ENCODE assay signal across 23 cellular contexts in the genomic region with DNA sequence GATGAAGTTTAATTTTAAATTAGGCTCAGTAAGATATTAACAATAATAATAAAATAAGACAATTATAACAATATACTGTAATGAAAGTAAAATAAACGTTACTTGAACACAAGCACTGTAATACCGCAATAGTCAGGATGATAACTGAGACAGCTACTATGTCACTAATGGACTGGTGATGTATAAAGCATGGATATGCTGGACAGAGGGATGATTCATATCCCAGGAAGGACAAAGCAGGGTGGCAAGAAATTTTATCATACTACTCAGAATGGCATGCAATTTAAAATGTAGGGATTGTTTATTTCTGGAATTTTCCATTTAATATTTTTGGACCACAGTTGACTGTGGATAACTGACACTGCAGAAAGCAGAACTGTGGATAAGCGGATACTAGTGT.
A peak's percentile ranks its signal among the peaks of the same experiment; 100 is the strongest.
DNase-seq lines count a peak whose midpoint lies in the region; ATAC-seq, FAIRE-seq and TF ChIP-seq lines count a peak whose summit lies in the region.
"Had no signal": no experiment of that assay in that cellular context is flagged by ENCODE, and none has a peak within 500 bp of the region (broad histone marks: within the 10 kb centered on the region; RNA-seq: fewer than 3 reads in every experiment).

No MANE protein-coding gene starts in this region.

- H3K4me1 ChIP-seq in endothelial cell of umbilical vein (ENCODE audit: control insufficient read depth, extremely low read depth, insufficient read depth, low read length) (no peaks in the 10 kb centered on the region), testis (no peaks in the 10 kb centered on the region), prostate gland (replicated peaks) (no peaks in the 10 kb centered on the region)
- H3K4me1 ChIP-seq: BLaER1 had no signal

- H3K4me2 ChIP-seq in endothelial cell of umbilical vein (ENCODE audit: insufficient read depth, low read length), result no peak overlapping the region
- H3K4me2 ChIP-seq: BLaER1 had no signal

- dilution Hi-C loops in endothelial cell of umbilical vein (cut with MboI; ENCODE audit: extremely low pct_ligation_motif_present, low sequenced_read_pairs), result no loop called here

- no peak for FAIRE-seq in endothelial cell of umbilical vein (lab: Jason Lieb, UNC)
- FAIRE-seq: A204.1, GM12892 had no signal

- CTCF ChIA-PET in endothelial cell of umbilical vein (lab: Charles Lee), result no interaction called here

- no peak overlapping the region for H2AFZ ChIP-seq in endothelial cell of umbilical vein (ENCODE audit: low read depth, low read length)

- H3K27me3 ChIP-seq in endothelial cell of umbilical vein (ENCODE audit: control insufficient read depth in 2 of 2, insufficient read depth in 2 of 2, low read length in 2 of 2) (no peaks in the 10 kb centered on the region), testis (no peaks in the 10 kb centered on the region), prostate gland (replicated peaks; ENCODE audit: insufficient read depth) (no peaks in the 10 kb centered on the region)
- H3K27me3 ChIP-seq: BLaER1 had no signal

- no peak for ATAC-seq in GM18517 (IDR thresholded peaks at IDR 0.05; ENCODE audit: unreplicated experiment)
- ATAC-seq: CD8-positive, alpha-beta T cell had no signal

- TF ChIP-seq POLR2A in endothelial cell of umbilical vein (IDR thresholded peaks at IDR 0.05; ENCODE audit: low read depth, low read length) (no peak), testis (IDR thresholded peaks at IDR 0.05) (no peak), prostate gland (IDR thresholded peaks at IDR 0.05) (no peak)

- DNase-seq in EL (peak; percentile 52), M059J (ENCODE audit: low read depth) (peak; percentile 30), endothelial cell of umbilical vein (ENCODE audit: low read depth, low spot score) (no peak), hepatic stellate cell (ENCODE audit: low spot score) (peak; percentile 31), testis (no peak), prostate gland (ENCODE audit: low spot score) (no peak)
- DNase-seq in activated CD8-positive, alpha-beta memory T cell treated with anti-CD3 and anti-CD28 coated beads, Interleukin-2, amount 50 U/mL, for 48 hours, result no peak
- DNase-seq: CD8-positive, alpha-beta T cell; DMS79 treated with DMSO at 0.1 percent for 48 hours; GF-D8; H9; NCI-H1417 treated with DMSO at 0.1 percent for 48 hours; NCI-H1930; NCI-H446; NCI-H69; NK-92 treated with Interleukin-12 subunit alpha and Interleukin-12 subunit beta, amount 100 ng/mL, for 24 hours; OCI-M1 had no signal

- intact Hi-C loops in endothelial cell of umbilical vein (cut with micrococcal nuclease), result no loop called here
- intact Hi-C loops in testis (cut with DNase I; ENCODE audit: low total_unique reads), result no loop called here
- intact Hi-C loops in prostate gland (cut with DNase I), result no loop called here

- no TSS peak for BruUV-seq in endothelial cell of umbilical vein (replicated peaks; lab: Mats Ljungman, UMichigan)

- H3K4me3 ChIP-seq in endothelial cell of umbilical vein (replicated peaks in 1 of 3; ENCODE audit: insufficient read depth in 1 of 3, low read depth in 1 of 3, low read length in 3 of 3), result no peak overlapping the region
- no peak overlapping the region for H3K4me3 ChIP-seq in testis
- H3K4me3 ChIP-seq in prostate gland, result no peak overlapping the region
- H3K4me3 ChIP-seq: BLaER1 had no signal

- no peaks in the 10 kb centered on the region for H3K79me2 ChIP-seq in endothelial cell of umbilical vein (ENCODE audit: control insufficient read depth, insufficient read depth, low read length)

- H3K27ac ChIP-seq in endothelial cell of umbilical vein (ENCODE audit: insufficient read depth, low read depth, low read length) (no peak overlapping the region), testis (no peak overlapping the region), prostate gland (no peak overlapping the region)
- H3K27ac ChIP-seq: BLaER1, HL-60, RWPE1 had no signal

- H4K20me1 ChIP-seq in endothelial cell of umbilical vein (replicated peaks; ENCODE audit: control insufficient read depth, extremely low read depth, insufficient read depth, low read length), result no peaks in the 10 kb centered on the region
- H4K20me1 ChIP-seq: BLaER1 had no signal

- H3K36me3 ChIP-seq in endothelial cell of umbilical vein (ENCODE audit: control insufficient read depth in 2 of 2, extremely low read depth in 1 of 2, insufficient read depth in 2 of 2, low read length in 2 of 2), result peaks cover 2 to 5% of the 10 kb centered on the region in 2 experiments
- H3K36me3 ChIP-seq in testis (ENCODE audit: low read depth, missing control alignments), result no peaks in the 10 kb centered on the region
- no peaks in the 10 kb centered on the region for H3K36me3 ChIP-seq in prostate gland

- POLR2A ChIA-PET in endothelial cell of umbilical vein (lab: Charles Lee), result no interaction called here

- WGBS in testis, 2 donors, result 95 to 96% methylated on average over 3 of the region's 3 CpGs
- 96% methylated on average over 3 of the region's 3 CpGs for WGBS in prostate gland

- no peaks in the 10 kb centered on the region for H3K9me3 ChIP-seq in endothelial cell of umbilical vein (replicated peaks; ENCODE audit: control insufficient read depth, insufficient read depth, low read length)
- H3K9me3 ChIP-seq in testis, result no peaks in the 10 kb centered on the region
- H3K9me3 ChIP-seq in prostate gland, result no peaks in the 10 kb centered on the region

- H3K9ac ChIP-seq in endothelial cell of umbilical vein (replicated peaks; ENCODE audit: extremely low read depth, insufficient read depth, low read length), result no peak overlapping the region
- H3K9ac ChIP-seq: BLaER1 had no signal

- no peaks in the 10 kb centered on the region for H3K9me1 ChIP-seq in endothelial cell of umbilical vein (replicated peaks; ENCODE audit: control insufficient read depth, extremely low read depth, insufficient read depth, low read length)

- TF ChIP-seq CTCF in endothelial cell of umbilical vein (IDR thresholded peaks at IDR 0.05; ENCODE audit: extremely low read depth in 1 of 2, insufficient read depth in 1 of 2, low read depth in 1 of 2, low read length in 2 of 2) (no peak), testis (IDR thresholded peaks at IDR 0.05) (no peak), prostate gland (IDR thresholded peaks at IDR 0.05) (no peak)

TF ChIP-seq in endothelial cell of umbilical vein, 7 proteins besides CTCF, POLR2A, EP300 and RAD21:
- TF ChIP-seq POLR2AphosphoS5 (IDR thresholded peaks at IDR 0.05; ENCODE audit: insufficient read depth, low read depth, low read length), result no peak
- peak; percentile 8 for TF ChIP-seq FOS (IDR thresholded peaks at IDR 0.05; ENCODE audit: borderline replicate concordance, insufficient read depth, low read length)
- no peak for TF ChIP-seq JUN (IDR thresholded peaks at IDR 0.05; ENCODE audit: borderline replicate concordance, insufficient read depth, insufficient read length, low read depth)

Comparison
In these comparisons a context has a peak if more than half of its experiments do, and no peak if none do; other contexts are left out.
1. DNase-seq: peak in EL (single experiment), M059J (single experiment) and hepatic stellate cell (single experiment); none in endothelial cell of umbilical vein (single experiment), testis (single experiment), prostate gland (single experiment) and activated CD8-positive, alpha-beta memory T cell treated with anti-CD3 and anti-CD28 coated beads, Interleukin-2, amount 50 U/mL, for 48 hours (single experiment).